Comparison of ENCODE assay signal across 8 cellular contexts in genomic region chr2:61763605-61764034, GRCh38.
DNase-seq lines count a peak whose midpoint lies in the region; ATAC-seq, FAIRE-seq and TF ChIP-seq lines count a peak whose summit lies in the region.

No MANE protein-coding gene starts in this region.

- no peak for FAIRE-seq in HTR-8/SVneo (lab: Jason Lieb, UNC)

- no peaks in the 10 kb centered on the region for H3K36me3 ChIP-seq in Peyer's patch
- H3K36me3 ChIP-seq in skeletal muscle satellite cell (ENCODE audit: insufficient read depth, low read length), result no peaks in the 10 kb centered on the region

- H3K27me3 ChIP-seq in Peyer's patch (no peaks in the 10 kb centered on the region), skeletal muscle satellite cell (ENCODE audit: control insufficient read depth, insufficient read depth, low read length) (no peaks in the 10 kb centered on the region)

- DNase-seq in DMS153 (lab: John Stamatoyannopoulos, UW) (peak; percentile 82), HTR-8/SVneo (ENCODE audit: insufficient read length, low spot score) (peak; percentile 71), Peyer's patch (peak in 2 of 3 donors; percentile 83 to 85), caudate nucleus (lab: John Stamatoyannopoulos, UW) (peak in 42 of 61 donors; percentile 11 to 90 (median 80)), inferior parietal cortex (ENCODE audit: extremely low spot score) (peak; percentile 86)
- DNase-seq in activated CD4-positive, alpha-beta T cell treated with anti-CD3 and anti-CD28 coated beads for 4 hours, result no peak

- TF ChIP-seq CTCF in Peyer's patch (IDR thresholded peaks at IDR 0.05), result peak in 1 of 6 experiments; percentile 13

- peaks cover 0 to 3% (median 0%) of the 10 kb centered on the region in 4 donors for H3K4me1 ChIP-seq in Peyer's patch
- H3K4me1 ChIP-seq in skeletal muscle satellite cell (ENCODE audit: control insufficient read depth, insufficient read depth, low read length), result peaks cover 17% of the 10 kb centered on the region

- ATAC-seq in GM21367 (IDR thresholded peaks at IDR 0.05; ENCODE audit: unreplicated experiment), result peak; percentile 12

- H3K4me3 ChIP-seq in Peyer's patch, result peak overlapping the region; percentile 62 to 82 (median 67)
- peak overlapping the region; percentile 81 for H3K4me3 ChIP-seq in skeletal muscle satellite cell (ENCODE audit: low read length)

- H3K9me3 ChIP-seq in Peyer's patch, result no peaks in the 10 kb centered on the region
- H3K9me3 ChIP-seq in skeletal muscle satellite cell (replicated peaks; ENCODE audit: low read length), result no peaks in the 10 kb centered on the region

- H3K9ac ChIP-seq in skeletal muscle satellite cell (ENCODE audit: low read depth, low read length), result peak overlapping the region; percentile 96

- no peak for TF ChIP-seq POLR2A in Peyer's patch (IDR thresholded peaks at IDR 0.05)

- H3K4me2 ChIP-seq in skeletal muscle satellite cell (ENCODE audit: low read length), result peak overlapping the region; percentile 90

- H3K27ac ChIP-seq in Peyer's patch (peak overlapping the region; percentile 86 to 98 (median 96)), caudate nucleus (ENCODE audit: low read depth, low read length) (peak overlapping the region; percentile 99)

Comparison
In these comparisons a context has a peak if more than half of its experiments do, and no peak if none do; other contexts are left out.
1. DNase-seq: peak in DMS153 (single experiment), HTR-8/SVneo (single experiment), Peyer's patch (2 of 3), caudate nucleus (42 of 61) and inferior parietal cortex (single experiment); none in activated CD4-positive, alpha-beta T cell treated with anti-CD3 and anti-CD28 coated beads for 4 hours (0 of 2).